39 cellular contexts compared by ENCODE assay signal in genomic region chr16:49373504-49373903, GRCh38. TPM values are rescaled to one million over a fixed set of nuclear protein-coding genes. Genes with fewer than 3 reads are reported as not detected.
"Had no signal": no experiment of that assay in that cellular context is flagged by ENCODE, and none has a peak within 500 bp of the region (broad histone marks: within the 10 kb centered on the region; RNA-seq: fewer than 3 reads in every experiment).

Gene C16orf78, plus strand, starts transcription at chr16:49373804. Its CDS starts 136 bp downstream, at chr16:49373940.

- H3K4me3 Mint-ChIP-seq: mesothelial cell of epicardium; natural killer cell; nephron progenitor cell; neural progenitor cell; stimulated activated memory B cell treated with anti-CD40 and anti-IgM and Interleukin-4, amounts not matched to agents 10 μg/mL and 1 μg/mL and 100 μg/mL, for 72 hours; stimulated activated naive CD8-positive, alpha-beta T cell treated with anti-CD3 and anti-CD28 coated beads, Interleukin-15, amount 100 ng/mL, for 72 hours had no signal

- H3K4me1 ChIP-seq: heart right ventricle, left lung, lower lobe of right lung, neural progenitor cell, parathyroid adenoma, right atrium auricular region, right lobe of liver, thyroid gland, transverse colon, upper lobe of right lung, uterus had no signal

- H3K9ac ChIP-seq: neural progenitor cell, parathyroid adenoma had no signal

- ATAC-seq: heart right ventricle; left colon; left lung; lower lobe of right lung; natural killer cell; right lobe of liver; stimulated activated memory B cell treated with anti-CD40 and anti-IgM and Interleukin-4, amounts not matched to agents 10 μg/mL and 1 μg/mL and 100 μg/mL, for 72 hours; stimulated activated naive CD8-positive, alpha-beta T cell treated with anti-CD3 and anti-CD28 coated beads, Interleukin-15, amount 100 ng/mL, for 72 hours; upper lobe of right lung had no signal

- H3K36me3 ChIP-seq: heart right ventricle, left lung, lower lobe of right lung, neural progenitor cell, neutrophil, right atrium auricular region, right lobe of liver, thyroid gland, transverse colon, upper lobe of right lung, uterus had no signal

- H3K4me1 Mint-ChIP-seq: mesothelial cell of epicardium; naive B cell; natural killer cell; nephron progenitor cell; neural progenitor cell; stimulated activated memory B cell treated with anti-CD40 and anti-IgM and Interleukin-4, amounts not matched to agents 10 μg/mL and 1 μg/mL and 100 μg/mL, for 72 hours; stimulated activated naive CD8-positive, alpha-beta T cell treated with anti-CD3 and anti-CD28 coated beads, Interleukin-15, amount 100 ng/mL, for 72 hours had no signal

- H3K36me3 Mint-ChIP-seq: mesothelial cell of epicardium; naive B cell; natural killer cell; neural progenitor cell; stimulated activated memory B cell treated with anti-CD40 and anti-IgM and Interleukin-4, amounts not matched to agents 10 μg/mL and 1 μg/mL and 100 μg/mL, for 72 hours had no signal

- H3K27ac Mint-ChIP-seq: mesothelial cell of epicardium; natural killer cell; nephron progenitor cell; neural progenitor cell; stimulated activated memory B cell treated with anti-CD40 and anti-IgM and Interleukin-4, amounts not matched to agents 10 μg/mL and 1 μg/mL and 100 μg/mL, for 72 hours; stimulated activated naive CD8-positive, alpha-beta T cell treated with anti-CD3 and anti-CD28 coated beads, Interleukin-15, amount 100 ng/mL, for 72 hours had no signal

- H3K27ac ChIP-seq: heart right ventricle, hepatocyte, left lung, lower lobe of right lung, neural progenitor cell, neutrophil, parathyroid adenoma, right atrium auricular region, right lobe of liver, thyroid gland, transverse colon, upper lobe of right lung, uterus had no signal

- H3K27me3 ChIP-seq: hepatocyte, neural progenitor cell, right atrium auricular region, right lobe of liver, thyroid gland, transverse colon, upper lobe of right lung, uterus had no signal

- H3K9me3 ChIP-seq: heart right ventricle, left lung, lower lobe of right lung, neutrophil, right atrium auricular region, right lobe of liver, thyroid gland, transverse colon, upper lobe of right lung, uterus had no signal

- H3K4me2 ChIP-seq: hepatocyte, neural progenitor cell, smooth muscle cell had no signal

- H3K9me3 Mint-ChIP-seq: mesothelial cell of epicardium; natural killer cell; nephron progenitor cell; neural progenitor cell; stimulated activated naive CD8-positive, alpha-beta T cell treated with anti-CD3 and anti-CD28 coated beads, Interleukin-15, amount 100 ng/mL, for 72 hours had no signal

- H3K4me3 ChIP-seq: heart right ventricle, hepatocyte, left lung, lower lobe of right lung, neural progenitor cell, right atrium auricular region, right lobe of liver, smooth muscle cell, thyroid gland, transverse colon, upper lobe of right lung, uterus had no signal

- FAIRE-seq: kidney had no signal

- DNase-seq: heart right ventricle; kidney; left colon; left lung; lower lobe of right lung; mammary epithelial cell; mesenchymal stem cell; naive B cell; natural killer cell; nephron progenitor cell; occipital lobe; right lobe of liver; stimulated activated CD4-positive, alpha-beta T cell treated with anti-CD3 and anti-CD28 coated beads, Interleukin-1b, Interleukin-23, amount 100 ng/mL, for 48 hours; stimulated activated CD4-positive, alpha-beta T cell treated with anti-CD3 and anti-CD28 coated beads, Interleukin-2, amount 100 ng/mL, for 48 hours; stimulated activated CD4-positive, alpha-beta T cell treated with anti-CD3 and anti-CD28 coated beads, Interleukin-4, amount 100 ng/mL, for 4 hours; stimulated activated CD8-positive, alpha-beta memory T cell treated with anti-CD3 and anti-CD28 coated beads, Interleukin-4, amount 100 ng/mL, for 48 hours; stimulated activated naive CD4-positive, alpha-beta T cell treated with Interleukin-2 at 50 U/mL for 16 hours; stimulated activated naive CD8-positive, alpha-beta T cell treated with anti-CD3 and anti-CD28 coated beads, Interleukin-15, amount 100 ng/mL, for 72 hours; substantia nigra; thyroid gland; transverse colon; uterus had no signal

- H3K79me2 ChIP-seq: hepatocyte, parathyroid adenoma had no signal

- H2AFZ ChIP-seq: hepatocyte, neural progenitor cell, parathyroid adenoma had no signal

RNA-seq across cellular contexts. Expression of gene C16orf78, which starts in this region (rescaled TPM):
- total RNA-seq: heart right ventricle, hepatocyte, kidney, left colon, left lung, liver, lower lobe of right lung, mammary epithelial cell, mesothelial cell of epicardium, mononuclear cell, natural killer cell, occipital lobe, osteocyte, posterior vena cava, pulmonary artery endothelial cell, renal cortical epithelial cell, right atrium auricular region, right lobe of liver, skeletal muscle tissue, smooth muscle cell, temporal lobe, thyroid gland, transverse colon, upper lobe of right lung, uterus had no signal
- polyA plus RNA-seq: heart right ventricle, hepatocyte, liver, mammary epithelial cell, smooth muscle cell had no signal
